Comparison of ENCODE assay signal across 18 cellular contexts in genomic region chrX:18748499-18748898, GRCh38. TPM values are rescaled to one million over a fixed set of nuclear protein-coding genes. Genes with fewer than 3 reads are reported as not detected.
A peak's percentile ranks its signal among the peaks of the same experiment; 100 is the strongest.
DNase-seq lines count a peak whose midpoint lies in the region; ATAC-seq and TF ChIP-seq lines count a peak whose summit lies in the region.
"Had no signal": no experiment of that assay in that cellular context is flagged by ENCODE, and none has a peak within 500 bp of the region (broad histone marks: within the 10 kb centered on the region; RNA-seq: fewer than 3 reads in every experiment).

No MANE protein-coding gene starts in this region.

- WGBS in esophagus muscularis mucosa = 74% methylated on average over 2 of the region's 2 CpGs
- WGBS in spleen, 5 donors = 79 to 100% (median 81%) methylated on average over 1 to 2 of the region's 2 CpGs

- intact Hi-C loops in CD8-positive, alpha-beta T cell (cut with DNase I, micrococcal nuclease) = no loop called here
- intact Hi-C loops in esophagus muscularis mucosa (cut with DNase I) (no loop called here), spleen (cut with DNase I; ENCODE audit: low total_unique reads) (no loop called here)

- no peaks in the 10 kb centered on the region for H3K27me3 Mint-ChIP-seq in CD8-positive, alpha-beta T cell (ENCODE audit: low read depth)
- H3K27me3 Mint-ChIP-seq: CD4-positive, CD25-positive, alpha-beta regulatory T cell had no signal

- H3K36me3 ChIP-seq in CD8-positive, alpha-beta T cell (ENCODE audit: insufficient read depth, low read length) = no peaks in the 10 kb centered on the region
- H3K36me3 ChIP-seq in esophagus muscularis mucosa (no peaks in the 10 kb centered on the region), spleen (no peaks in the 10 kb centered on the region)
- H3K36me3 ChIP-seq: BLaER1, HAP-1 had no signal

- H3K9me3 Mint-ChIP-seq in CD8-positive, alpha-beta T cell = no peaks in the 10 kb centered on the region
- H3K9me3 Mint-ChIP-seq: HFFc6 had no signal

- no peak overlapping the region for H3K27ac Mint-ChIP-seq in CD8-positive, alpha-beta T cell
- H3K27ac Mint-ChIP-seq: B cell; CD4-positive, CD25-positive, alpha-beta regulatory T cell; CD8-positive, alpha-beta memory T cell; HFFc6 had no signal

- no peak overlapping the region for H3K4me3 Mint-ChIP-seq in CD8-positive, alpha-beta T cell
- H3K4me3 Mint-ChIP-seq: B cell; CD4-positive, CD25-positive, alpha-beta regulatory T cell; CD8-positive, alpha-beta memory T cell; HFFc6 had no signal

- H3K27ac ChIP-seq in CD8-positive, alpha-beta T cell (ENCODE audit: low read depth, low read length) = no peak overlapping the region
- H3K27ac ChIP-seq in esophagus muscularis mucosa (replicated peaks in 1 of 4) (no peak overlapping the region), spleen (no peak overlapping the region)
- H3K27ac ChIP-seq: BLaER1, C4-2B had no signal

- no peaks in the 10 kb centered on the region for H3K4me1 ChIP-seq in CD8-positive, alpha-beta T cell (ENCODE audit: insufficient read depth, low read length)
- no peaks in the 10 kb centered on the region for H3K4me1 ChIP-seq in esophagus muscularis mucosa
- no peaks in the 10 kb centered on the region for H3K4me1 ChIP-seq in spleen
- H3K4me1 ChIP-seq: BLaER1, HAP-1 had no signal

- POLR2A ChIA-PET in CD8-positive, alpha-beta T cell (lab: Charles Lee) = no interaction called here

- TF ChIP-seq CTCF in CD8-positive, alpha-beta T cell (IDR thresholded peaks at IDR 0.05) = no peak
- TF ChIP-seq CTCF in esophagus muscularis mucosa (IDR thresholded peaks at IDR 0.05) (no peak), spleen (IDR thresholded peaks at IDR 0.05 in 8 of 11, conservative IDR thresholded peaks at IDR 0.05 in 3 of 11) (no peak)

- H3K36me3 Mint-ChIP-seq in CD8-positive, alpha-beta T cell = no peaks in the 10 kb centered on the region
- H3K36me3 Mint-ChIP-seq: CD4-positive, CD25-positive, alpha-beta regulatory T cell; CD8-positive, alpha-beta memory T cell had no signal

- ATAC-seq in left lobe of liver = peak; percentile 60
- no peak for ATAC-seq in CD8-positive, alpha-beta T cell

- CTCF ChIA-PET in CD8-positive, alpha-beta T cell (lab: Charles Lee) = no interaction called here

- no peaks in the 10 kb centered on the region for H3K9me3 ChIP-seq in CD8-positive, alpha-beta T cell (ENCODE audit: low read length)
- peaks cover 0 to 4% (median 0%) of the 10 kb centered on the region in 4 donors for H3K9me3 ChIP-seq in esophagus muscularis mucosa
- peaks cover 0 to 8% (median 0%) of the 10 kb centered on the region in 8 donors for H3K9me3 ChIP-seq in spleen
- H3K9me3 ChIP-seq: BLaER1, HAP-1 had no signal

- TF ChIP-seq EP300 in esophagus muscularis mucosa (IDR thresholded peaks at IDR 0.05) = no peak

- no peak overlapping the region for H3K4me3 ChIP-seq in CD8-positive, alpha-beta T cell (ENCODE audit: low read depth, low read length)
- H3K4me3 ChIP-seq in esophagus muscularis mucosa (no peak overlapping the region), spleen (no peak overlapping the region)
- H3K4me3 ChIP-seq: BLaER1, HAP-1 had no signal

- DNase-seq in astrocyte of the hippocampus (ENCODE audit: low read depth, low spot score) (peak; percentile 36), left lobe of liver (ENCODE audit: low spot score) (no peak), mucosa of gallbladder (ENCODE audit: low spot score) (peak; percentile 12), esophagus muscularis mucosa (ENCODE audit: extremely low spot score) (no peak), spleen (no peak)
- no peak for DNase-seq in CD8-positive, alpha-beta T cell
- DNase-seq: CD4-positive, CD25-positive, alpha-beta regulatory T cell; CD8-positive, alpha-beta memory T cell; DMS 273 treated with DMSO at 0.1 percent for 48 hours; DND-41; GOT3; HFFc6 had no signal

- H3K27me3 ChIP-seq in CD8-positive, alpha-beta T cell (ENCODE audit: insufficient read depth, low read length) = no peaks in the 10 kb centered on the region
- H3K27me3 ChIP-seq in esophagus muscularis mucosa (no peaks in the 10 kb centered on the region), spleen (replicated peaks in 1 of 7) (no peaks in the 10 kb centered on the region)

- H3K4me1 Mint-ChIP-seq in CD8-positive, alpha-beta T cell (ENCODE audit: low read depth) = no peaks in the 10 kb centered on the region
- H3K4me1 Mint-ChIP-seq: B cell; CD4-positive, CD25-positive, alpha-beta regulatory T cell; CD8-positive, alpha-beta memory T cell had no signal

- no peak for TF ChIP-seq POLR2A in esophagus muscularis mucosa (IDR thresholded peaks at IDR 0.05; ENCODE audit: low read depth)
- no peak for TF ChIP-seq POLR2A in spleen (IDR thresholded peaks at IDR 0.05)

RNA-seq across cellular contexts. Expression of gene PPEF1, which starts 41.1 kb away (rescaled TPM):
- total RNA-seq in left lobe of liver = not detected
- not detected for total RNA-seq in mucosa of gallbladder
- total RNA-seq in CD8-positive, alpha-beta T cell = under 1 TPM in 1 of 2 experiments, not detected in 1; 0.76 TPM
- 1 to 10 TPM in 1 of 4 donors, under 1 TPM in 3; 0.29 to 1.7 (median 0.54) TPM for total RNA-seq in esophagus muscularis mucosa
- 1 to 10 TPM in 1 of 7 donors, under 1 TPM in 2, not detected in 4; 0.47 to 2.7 (median 0.87) TPM for total RNA-seq in spleen
- under 1 TPM; 0.10 to 0.35 (median 0.27) TPM for polyA plus RNA-seq in spleen
- total RNA-seq: A172; CD8-positive, alpha-beta memory T cell; HFFc6 had no signal
- polyA plus RNA-seq: AG04450; CD4-positive, CD25-positive, alpha-beta regulatory T cell; CD8-positive, alpha-beta memory T cell had no signal

Comparison
In these comparisons a context has a peak if more than half of its experiments do, and no peak if none do; other contexts are left out.
1. DNase-seq: peak in astrocyte of the hippocampus (single experiment) and mucosa of gallbladder (single experiment); none in left lobe of liver (single experiment), CD8-positive, alpha-beta T cell (0 of 7), esophagus muscularis mucosa (single experiment) and spleen (single experiment).